ENCODE assay signal across 10 cellular contexts in the genomic region with DNA sequence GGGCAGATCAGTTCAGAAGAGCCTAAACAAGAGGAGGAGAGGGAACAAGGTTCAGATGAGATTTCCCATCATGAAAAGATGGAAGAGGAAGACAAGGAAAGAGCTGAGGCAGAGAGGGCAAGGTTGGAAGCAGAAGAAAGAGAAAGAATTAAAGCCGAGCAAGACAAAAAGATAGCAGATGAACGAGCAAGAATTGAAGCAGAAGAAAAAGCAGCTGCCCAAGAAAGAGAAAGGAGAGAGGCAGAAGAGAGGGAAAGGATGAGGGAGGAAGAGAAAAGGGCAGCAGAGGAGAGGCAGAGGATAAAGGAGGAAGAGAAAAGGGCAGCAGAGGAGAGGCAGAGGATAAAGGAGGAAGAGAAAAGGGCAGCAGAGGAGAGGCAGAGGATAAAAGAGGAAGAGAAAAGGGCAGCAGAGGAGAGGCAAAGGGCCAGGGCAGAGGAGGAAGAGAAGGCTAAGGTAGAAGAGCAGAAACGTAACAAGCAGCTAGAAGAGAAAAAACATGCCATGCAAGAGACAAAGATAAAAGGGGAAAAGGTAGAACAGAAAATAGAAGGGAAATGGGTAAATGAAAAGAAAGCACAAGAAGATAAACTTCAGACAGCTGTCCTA. TPM values are rescaled to one million over a fixed set of nuclear protein-coding genes. Genes with fewer than 3 reads are reported as not detected.
DNase-seq lines count a peak whose midpoint lies in the region; ATAC-seq and TF ChIP-seq lines count a peak whose summit lies in the region.
"Had no signal": no experiment of that assay in that cellular context is flagged by ENCODE, and none has a peak within 500 bp of the region (broad histone marks: within the 10 kb centered on the region; RNA-seq: fewer than 3 reads in every experiment).

No MANE protein-coding gene starts in this region.

- ATAC-seq in GM23338 = no peak
- ATAC-seq in central memory CD8-positive, alpha-beta T cell (replicated peaks; ENCODE audit: extremely low read depth, poor library complexity, severe bottlenecking) = no peak
- ATAC-seq in HG03342 (IDR thresholded peaks at IDR 0.05; ENCODE audit: unreplicated experiment) = no peak

- H3K27ac Mint-ChIP-seq in GM23338 = peak overlapping the region; percentile 46; the same call in 1 of the 2 replicates
- no peak overlapping the region for H3K27ac Mint-ChIP-seq in central memory CD8-positive, alpha-beta T cell (ENCODE audit: low read depth)

- H3K4me1 ChIP-seq in DOHH2 (ENCODE audit: control insufficient read depth, low read length) (no peaks in the 10 kb centered on the region), GM23338 (ENCODE audit: insufficient read depth) (no peaks in the 10 kb centered on the region), rectal smooth muscle tissue (ENCODE audit: control insufficient read depth, insufficient read depth, low read length) (peaks cover 24% of the 10 kb centered on the region)

- no peak overlapping the region for H3K4me3 ChIP-seq in DOHH2 (ENCODE audit: low read length)
- no peak overlapping the region for H3K4me3 ChIP-seq in GM23338
- H3K4me3 ChIP-seq in rectal smooth muscle tissue (ENCODE audit: low read length) = no peak overlapping the region

- H3K36me3 ChIP-seq in DOHH2 (ENCODE audit: control insufficient read depth, low read length) = no peaks in the 10 kb centered on the region
- no peaks in the 10 kb centered on the region; the same call in 1 of the 2 replicates for H3K36me3 ChIP-seq in GM23338 (ENCODE audit: insufficient read depth)
- no peaks in the 10 kb centered on the region for H3K36me3 ChIP-seq in rectal smooth muscle tissue (ENCODE audit: control insufficient read depth, insufficient read depth, low read length)

- H4K20me1 ChIP-seq in DOHH2 (ENCODE audit: control insufficient read depth, insufficient read depth, low read depth, low read length) (no peaks in the 10 kb centered on the region), GM23338 (replicated peaks; ENCODE audit: insufficient read depth) (0 out of 2 replicates have a peak, but pooled peaks cover 6% of the 10 kb centered on the region)

- no peak overlapping the region for H2AFZ ChIP-seq in GM23338

- H3K27ac ChIP-seq in DOHH2 (ENCODE audit: low read depth, low read length) (no peak overlapping the region), GM23338 (ENCODE audit: low read depth) (no peak overlapping the region), rectal smooth muscle tissue (ENCODE audit: low read depth, low read length) (peak overlapping the region; percentile 75)
- H3K27ac ChIP-seq: VCaP had no signal

- H3K36me3 Mint-ChIP-seq in GM23338 (ENCODE audit: low read depth) = peaks cover 46% of the 10 kb centered on the region
- no peaks in the 10 kb centered on the region for H3K36me3 Mint-ChIP-seq in central memory CD8-positive, alpha-beta T cell (ENCODE audit: insufficient read depth)

- H3K9me3 Mint-ChIP-seq in GM23338 = no peaks in the 10 kb centered on the region
- no peaks in the 10 kb centered on the region for H3K9me3 Mint-ChIP-seq in central memory CD8-positive, alpha-beta T cell

- H3K4me1 Mint-ChIP-seq in GM23338 = no peaks in the 10 kb centered on the region; the same call in 2 of the 3 replicates
- peaks cover 9% of the 10 kb centered on the region for H3K4me1 Mint-ChIP-seq in central memory CD8-positive, alpha-beta T cell

- H3K9me3 ChIP-seq in DOHH2 (ENCODE audit: control insufficient read depth, insufficient read depth, low read length) = no peaks in the 10 kb centered on the region

- no peaks in the 10 kb centered on the region for H3K9me2 ChIP-seq in DOHH2 (replicated peaks; ENCODE audit: control insufficient read depth, low read length)
- no peaks in the 10 kb centered on the region for H3K9me2 ChIP-seq in GM23338 (ENCODE audit: insufficient read depth)

- 0 out of 2 replicates have a peak overlapping the region, but pooled peaks have one; percentile 7 for H3K4me2 ChIP-seq in DOHH2 (ENCODE audit: low read length)
- no peak overlapping the region for H3K4me2 ChIP-seq in GM23338

- H3K4me3 Mint-ChIP-seq in GM23338 = no peak overlapping the region
- peak overlapping the region; percentile 7 for H3K4me3 Mint-ChIP-seq in central memory CD8-positive, alpha-beta T cell

- DNase-seq in GM23338 (ENCODE audit: low spot score) (no peak), GOT3 (lab: John Stamatoyannopoulos, UW) (no peak), NCI-H1092 (lab: John Stamatoyannopoulos, UW) (no peak)
- DNase-seq in central memory CD8-positive, alpha-beta T cell (ENCODE audit: low spot score in 2 of 2) = no peak
- DNase-seq: activated gamma-delta T cell treated with Interleukin-2 at 50 U/mL for 16 hours, DMS79 treated with DMSO at 0.1 percent for 48 hours had no signal

- TF ChIP-seq CTCF in DOHH2 (IDR thresholded peaks at IDR 0.05; ENCODE audit: low read depth, low read length, poor library complexity, severe bottlenecking) = no peak
- TF ChIP-seq CTCF in GM23338 (conservative IDR thresholded peaks at IDR 0.05; ENCODE audit: low read depth in 2 of 2) = no peak

- peaks cover 4% of the 10 kb centered on the region for H3K27me3 Mint-ChIP-seq in GM23338 (ENCODE audit: insufficient read depth, low read depth, poor library complexity)
- H3K27me3 Mint-ChIP-seq in central memory CD8-positive, alpha-beta T cell = no peaks in the 10 kb centered on the region

- no peaks in the 10 kb centered on the region for H3F3A ChIP-seq in DOHH2 (ENCODE audit: control insufficient read depth, insufficient read depth)
- no peaks in the 10 kb centered on the region for H3F3A ChIP-seq in GM23338 (replicated peaks; ENCODE audit: low read depth)

- no peaks in the 10 kb centered on the region for H3K79me2 ChIP-seq in DOHH2 (ENCODE audit: control insufficient read depth, low read length)
- 0 out of 2 replicates have a peak, but pooled peaks cover 4% of the 10 kb centered on the region for H3K79me2 ChIP-seq in GM23338 (replicated peaks; ENCODE audit: insufficient read depth)

- H3K27me3 ChIP-seq in DOHH2 (ENCODE audit: control insufficient read depth, low read length) (no peaks in the 10 kb centered on the region; the same call in 1 of the 2 replicates), GM23338 (ENCODE audit: insufficient read depth) (no peaks in the 10 kb centered on the region), rectal smooth muscle tissue (ENCODE audit: control insufficient read depth, insufficient read depth, low read length) (no peaks in the 10 kb centered on the region)

- no peak overlapping the region for H3K9ac ChIP-seq in rectal smooth muscle tissue (ENCODE audit: low read length)

TF ChIP-seq in GM23338, 12 proteins besides CTCF, POLR2A, EP300 and RAD21 (continues in another document):
- TF ChIP-seq POLR2AphosphoS5 (IDR thresholded peaks at IDR 0.05; ENCODE audit: low read depth) = no peak
- TF ChIP-seq NANOG (IDR thresholded peaks at IDR 0.05; ENCODE audit: borderline replicate concordance) = no peak
- no peak for TF ChIP-seq JUNB (IDR thresholded peaks at IDR 0.05; ENCODE audit: unreplicated experiment)
- no peak for TF ChIP-seq EZH2phosphoT487 (IDR thresholded peaks at IDR 0.05; ENCODE audit: unreplicated experiment)
- no peak for TF ChIP-seq ZNF331 (CRISPR knock-in tag; IDR thresholded peaks at IDR 0.05; ENCODE audit: low read depth)
- no peak for TF ChIP-seq EZH2 (IDR thresholded peaks at IDR 0.05; ENCODE audit: low read depth, unreplicated experiment)
- TF ChIP-seq CREB1 (CRISPR knock-in tag; IDR thresholded peaks at IDR 0.05; ENCODE audit: low read depth) = no peak
- TF ChIP-seq, protein P1, sequence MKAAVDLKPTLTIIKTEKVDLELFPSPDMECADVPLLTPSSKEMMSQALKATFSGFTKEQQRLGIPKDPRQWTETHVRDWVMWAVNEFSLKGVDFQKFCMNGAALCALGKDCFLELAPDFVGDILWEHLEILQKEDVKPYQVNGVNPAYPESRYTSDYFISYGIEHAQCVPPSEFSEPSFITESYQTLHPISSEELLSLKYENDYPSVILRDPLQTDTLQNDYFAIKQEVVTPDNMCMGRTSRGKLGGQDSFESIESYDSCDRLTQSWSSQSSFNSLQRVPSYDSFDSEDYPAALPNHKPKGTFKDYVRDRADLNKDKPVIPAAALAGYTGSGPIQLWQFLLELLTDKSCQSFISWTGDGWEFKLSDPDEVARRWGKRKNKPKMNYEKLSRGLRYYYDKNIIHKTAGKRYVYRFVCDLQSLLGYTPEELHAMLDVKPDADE (IDR thresholded peaks at IDR 0.05) = no peak

RNA-seq across cellular contexts. Expression of a gene that starts 52.7 kb away (rescaled TPM):
- total RNA-seq in GM23338 (2014; rRNA removed; shearing (Covaris generic)) = 3.2 and 4.5 TPM in 2 replicates
- polyA plus RNA-seq in GM23338 (2016; fragmentation: Nextera tagmentation; extraction: Ambion mirVana) = 5.6 and 5.9 TPM in 2 replicates
